In the genomic region with DNA sequence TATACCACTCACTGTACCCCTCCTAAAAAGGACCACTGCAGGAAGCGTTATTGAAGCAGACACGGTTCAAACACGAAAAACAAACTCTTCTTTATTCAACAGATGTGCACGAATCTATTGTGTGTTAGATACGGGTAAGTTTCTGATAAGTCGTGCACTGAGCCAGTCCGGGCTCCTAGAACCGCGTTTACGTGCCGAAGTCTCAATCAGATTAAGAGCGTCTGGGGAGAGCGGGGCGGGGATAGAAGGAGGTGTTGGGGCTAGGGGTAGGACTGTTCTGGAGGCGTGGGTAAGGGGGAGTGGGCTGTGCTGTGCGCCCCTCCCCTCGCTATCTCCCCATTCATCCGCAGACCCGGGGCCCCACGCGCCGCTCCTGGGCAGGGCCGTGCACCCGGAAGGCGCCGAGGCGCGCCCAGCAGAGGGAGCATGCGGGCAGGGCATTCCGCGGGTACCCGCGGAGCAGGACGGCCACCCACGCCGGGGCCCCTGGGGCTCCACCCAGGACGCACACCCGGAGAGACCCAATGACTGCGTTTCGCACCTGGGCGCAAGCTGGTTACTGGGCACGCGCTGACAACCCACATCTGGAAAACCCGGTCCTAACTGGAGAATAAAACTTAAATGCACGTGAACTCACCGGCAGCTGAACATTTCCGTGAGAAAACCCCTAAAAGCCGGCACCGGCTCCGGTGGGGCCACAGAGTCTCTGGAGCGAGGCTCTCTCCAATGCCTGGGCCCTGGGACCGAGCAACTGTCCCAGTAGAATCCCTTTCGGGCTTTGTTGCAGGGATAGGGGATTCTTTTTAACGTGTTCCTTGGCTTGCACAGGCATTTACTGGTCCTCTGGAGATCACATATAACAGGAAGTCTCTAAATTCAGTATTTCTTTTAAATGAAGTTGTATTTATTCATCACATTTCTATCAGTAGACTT, we compare ENCODE assay signal across 8 cellular contexts. TPM values are rescaled to one million over a fixed set of nuclear protein-coding genes. Genes with fewer than 3 reads are reported as not detected.
A peak's percentile ranks its signal among the peaks of the same experiment; 100 is the strongest.
DNase-seq lines count a peak whose midpoint lies in the region; ATAC-seq and TF ChIP-seq lines count a peak whose summit lies in the region.

No MANE protein-coding gene starts in this region.

- peaks cover 2% of the 10 kb centered on the region for H3K27me3 Mint-ChIP-seq in activated CD4-positive, alpha-beta T cell treated with anti-CD3 and anti-CD28 coated beads, Interleukin-2, amount 10 ng/mL, durations not matched to agents 7 days and 5 days

- ATAC-seq in GM18867 (IDR thresholded peaks at IDR 0.05; ENCODE audit: unreplicated experiment) (peak; percentile 75), HG03066 (IDR thresholded peaks at IDR 0.05; ENCODE audit: low read depth, unreplicated experiment) (peak; percentile 50), left lobe of liver (peak; percentile 91)

- DNase-seq in AG09309 (ENCODE audit: low read depth) (peak; percentile 31), NCI-H460 (ENCODE audit: extremely low read depth, low read depth) (peak; percentile 63), cortex of kidney (lab: John Stamatoyannopoulos, UW) (peak; percentile 73), left lobe of liver (ENCODE audit: low spot score) (peak; percentile 92)
- peak; percentile 89 for DNase-seq in activated CD4-positive, alpha-beta T cell treated with anti-CD3 and anti-CD28 coated beads, Interleukin-2, amount 10 ng/mL, durations not matched to agents 7 days and 5 days
- DNase-seq in stimulated activated CD4-positive, alpha-beta T cell treated with anti-CD3 and anti-CD28 coated beads, Interleukin-2, amount 100 ng/mL, for 4 hours (ENCODE audit: low read depth): peak; percentile 89

- POLR2A ChIA-PET in activated CD4-positive, alpha-beta T cell treated with anti-CD3 and anti-CD28 coated beads, Interleukin-2, amount 10 ng/mL, durations not matched to agents 7 days and 5 days (lab: Charles Lee): interaction anchor here (0.6 kb wide), 2 partner anchors 60 to 135 kb away, joined by 3 read pairs; no protein-coding TSS in a partner anchor

- H3K4me3 Mint-ChIP-seq in activated CD4-positive, alpha-beta T cell treated with anti-CD3 and anti-CD28 coated beads, Interleukin-2, amount 10 ng/mL, durations not matched to agents 7 days and 5 days: peak overlapping the region; percentile 81

- peaks cover 4% of the 10 kb centered on the region for H3K36me3 Mint-ChIP-seq in activated CD4-positive, alpha-beta T cell treated with anti-CD3 and anti-CD28 coated beads, Interleukin-2, amount 10 ng/mL, durations not matched to agents 7 days and 5 days (ENCODE audit: low read depth)

- H3K9me3 Mint-ChIP-seq in activated CD4-positive, alpha-beta T cell treated with anti-CD3 and anti-CD28 coated beads, Interleukin-2, amount 10 ng/mL, durations not matched to agents 7 days and 5 days: no peaks in the 10 kb centered on the region

- H3K4me1 Mint-ChIP-seq in activated CD4-positive, alpha-beta T cell treated with anti-CD3 and anti-CD28 coated beads, Interleukin-2, amount 10 ng/mL, durations not matched to agents 7 days and 5 days: peaks cover 34% of the 10 kb centered on the region

- CTCF ChIA-PET in activated CD4-positive, alpha-beta T cell treated with anti-CD3 and anti-CD28 coated beads, Interleukin-2, amount 10 ng/mL, durations not matched to agents 7 days and 5 days (lab: Charles Lee): interaction anchor here (0.5 to 2.9 kb wide), 24 partner anchors 8 to 691 kb away, joined by 3 to 23 read pairs (median 5); partner anchors contain the start of gene WEE1

- TF ChIP-seq CTCF in AG09309 (IDR thresholded peaks at IDR 0.05; ENCODE audit: control insufficient read depth, insufficient read depth, low read depth, low read length, missing control alignments): peak; percentile 63

- peak overlapping the region; percentile 97 for H3K27ac Mint-ChIP-seq in activated CD4-positive, alpha-beta T cell treated with anti-CD3 and anti-CD28 coated beads, Interleukin-2, amount 10 ng/mL, durations not matched to agents 7 days and 5 days

- H3K4me3 ChIP-seq in AG09309 (ENCODE audit: control insufficient read depth, low read depth, low read length): peak overlapping the region; percentile 42

RNA-seq across cellular contexts. Expression of gene WEE1, which starts 40.6 kb away (rescaled TPM):
- total RNA-seq in NCI-H460 (2014; rRNA removed; shearing (Covaris generic)): 23.6 and 24.2 TPM in 2 replicates
- polyA plus RNA-seq in NCI-H460 (2014; cell fraction: nucleus; rRNA removed): 34.4 and 38.3 TPM in 2 replicates
- 10 to 100 TPM; 60.5 to 64.2 TPM for total RNA-seq in activated CD4-positive, alpha-beta T cell treated with anti-CD3 and anti-CD28 coated beads, Interleukin-2, amount 10 ng/mL, durations not matched to agents 7 days and 5 days
- 11.6 TPM for total RNA-seq in left lobe of liver

RNA-seq across cellular contexts. Expression of gene SWAP70, which starts 49.8 kb away (rescaled TPM):
- total RNA-seq in NCI-H460 (2014; rRNA removed; shearing (Covaris generic)): 5.9 and 7.9 TPM in 2 replicates
- polyA plus RNA-seq in NCI-H460 (2014; cell fraction: nucleus; rRNA removed): 3.7 and 4.6 TPM in 2 replicates
- total RNA-seq in activated CD4-positive, alpha-beta T cell treated with anti-CD3 and anti-CD28 coated beads, Interleukin-2, amount 10 ng/mL, durations not matched to agents 7 days and 5 days: 10 to 100 TPM in 1 of 2 experiments, 1 to 10 TPM in 1; 9.0 to 10.3 TPM
- 4.0 TPM for total RNA-seq in left lobe of liver

Comparison
In these comparisons a context has a peak if more than half of its experiments do, and no peak if none do; other contexts are left out.
1. Peak in every context shown above with its lines: DNase-seq, ATAC-seq and H3K4me3 ChIP-seq.
2. DNase-seq: peak in every context shown above with its lines; median percentile 92 in left lobe of liver; 89 in activated CD4-positive, alpha-beta T cell treated with anti-CD3 and anti-CD28 coated beads, Interleukin-2, amount 10 ng/mL, durations not matched to agents 7 days and 5 days; 89 in stimulated activated CD4-positive, alpha-beta T cell treated with anti-CD3 and anti-CD28 coated beads, Interleukin-2, amount 100 ng/mL, for 4 hours; 73 in cortex of kidney; 63 in NCI-H460; 31 in AG09309.